Comparison of ENCODE assay signal across 8 cellular contexts in the genomic region with DNA sequence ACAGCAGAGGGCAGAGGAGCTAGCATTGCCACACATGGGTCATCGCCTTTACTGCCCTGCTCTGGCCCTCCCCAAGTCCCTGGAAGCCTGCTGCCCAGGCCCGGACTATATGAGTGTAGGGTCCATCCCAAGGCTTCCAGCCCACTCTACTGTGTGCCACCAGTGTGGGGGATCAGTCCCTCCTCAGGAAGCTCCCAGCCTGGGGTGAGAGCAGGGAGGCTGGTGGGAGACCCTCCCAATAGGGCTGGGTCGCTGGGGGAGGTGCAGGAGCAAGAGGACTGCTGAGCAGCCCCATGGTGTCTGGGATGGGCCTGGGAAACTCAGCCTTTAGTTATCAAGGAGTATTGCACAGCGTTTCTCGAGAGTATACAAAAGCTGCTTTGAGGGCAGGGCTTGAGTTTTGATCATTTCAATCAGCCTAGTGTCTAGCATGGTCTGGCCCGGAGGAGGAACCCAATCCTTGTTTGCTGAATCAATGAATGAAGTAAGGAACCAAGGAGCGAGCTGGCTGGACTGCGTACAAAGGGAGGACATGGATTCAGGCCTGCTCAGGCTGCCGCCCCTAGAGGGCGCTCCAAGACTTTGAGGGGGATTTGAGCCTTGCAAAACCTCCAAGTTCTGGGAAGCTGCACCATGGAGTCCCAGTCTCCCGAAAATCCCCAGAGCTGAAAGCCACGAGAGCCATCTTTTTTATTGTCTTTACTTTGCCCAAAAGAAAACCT.
DNase-seq lines count a peak whose midpoint lies in the region; ATAC-seq and TF ChIP-seq lines count a peak whose summit lies in the region.

No MANE protein-coding gene starts in this region.

- H3K4me1 ChIP-seq in DOHH2 (ENCODE audit: control insufficient read depth, low read length): peaks cover 6% of the 10 kb centered on the region

- H3K27me3 Mint-ChIP-seq in activated naive CD8-positive, alpha-beta T cell treated with anti-CD3 and anti-CD28 coated beads, Interleukin-2, amount 50 U/mL, for 24 hours: no peaks in the 10 kb centered on the region

- H3K9me3 Mint-ChIP-seq in activated naive CD8-positive, alpha-beta T cell treated with anti-CD3 and anti-CD28 coated beads, Interleukin-2, amount 50 U/mL, for 24 hours: no peaks in the 10 kb centered on the region

- H3K36me3 Mint-ChIP-seq in activated naive CD8-positive, alpha-beta T cell treated with anti-CD3 and anti-CD28 coated beads, Interleukin-2, amount 50 U/mL, for 24 hours (ENCODE audit: low read depth): no peaks in the 10 kb centered on the region

- no peak for ATAC-seq in activated naive CD8-positive, alpha-beta T cell treated with anti-CD3 and anti-CD28 coated beads, Interleukin-2, amount 50 U/mL, for 24 hours
- ATAC-seq in Right ventricle myocardium inferior (peak; percentile 62), HG02938 (IDR thresholded peaks at IDR 0.05; ENCODE audit: unreplicated experiment) (no peak), HG02981 (IDR thresholded peaks at IDR 0.05; ENCODE audit: unreplicated experiment) (no peak)

- H3K4me2 ChIP-seq in DOHH2 (ENCODE audit: low read length): no peak overlapping the region

- no peaks in the 10 kb centered on the region for H3K36me3 ChIP-seq in DOHH2 (ENCODE audit: control insufficient read depth, low read length)

- no peak overlapping the region for H3K27ac ChIP-seq in DOHH2 (ENCODE audit: low read depth, low read length)

- H3K79me2 ChIP-seq in DOHH2 (ENCODE audit: control insufficient read depth, low read length): no peaks in the 10 kb centered on the region

- no peak overlapping the region for H3K27ac Mint-ChIP-seq in activated naive CD8-positive, alpha-beta T cell treated with anti-CD3 and anti-CD28 coated beads, Interleukin-2, amount 50 U/mL, for 24 hours

- no peak overlapping the region for H3K4me3 Mint-ChIP-seq in activated naive CD8-positive, alpha-beta T cell treated with anti-CD3 and anti-CD28 coated beads, Interleukin-2, amount 50 U/mL, for 24 hours

- H3K27me3 ChIP-seq in DOHH2 (ENCODE audit: control insufficient read depth, low read length): no peaks in the 10 kb centered on the region

- H3K9me3 ChIP-seq in DOHH2 (ENCODE audit: control insufficient read depth, insufficient read depth, low read length): no peaks in the 10 kb centered on the region

- DNase-seq in RKO (ENCODE audit: low spot score) (peak; percentile 70), Right ventricle myocardium inferior (ENCODE audit: missing footprints) (peak; percentile 84), posterior cingulate gyrus (peak; percentile 70 to 97 (median 88))
- peak; percentile 69 for DNase-seq in activated naive CD8-positive, alpha-beta T cell treated with anti-CD3 and anti-CD28 coated beads, Interleukin-2, amount 50 U/mL, for 24 hours

- intact Hi-C loops in Right ventricle myocardium inferior (cut with DNase I): no loop called here
- intact Hi-C loops in posterior cingulate gyrus (cut with DNase I): loop anchor here (1.0 kb wide), 2 partner anchors 43 to 606 kb away; no protein-coding TSS in a partner anchor

- peaks cover 6% of the 10 kb centered on the region for H3K4me1 Mint-ChIP-seq in activated naive CD8-positive, alpha-beta T cell treated with anti-CD3 and anti-CD28 coated beads, Interleukin-2, amount 50 U/mL, for 24 hours

- no peaks in the 10 kb centered on the region for H4K20me1 ChIP-seq in DOHH2 (ENCODE audit: control insufficient read depth, insufficient read depth, low read depth, low read length)

- peak; percentile 91 for TF ChIP-seq CTCF in DOHH2 (IDR thresholded peaks at IDR 0.05; ENCODE audit: low read depth, low read length, poor library complexity, severe bottlenecking)
- TF ChIP-seq CTCF in LNCAP (IDR thresholded peaks at IDR 0.05): peak; percentile 91

- H3K9me2 ChIP-seq in DOHH2 (replicated peaks; ENCODE audit: control insufficient read depth, low read length): no peaks in the 10 kb centered on the region

- H3F3A ChIP-seq in DOHH2 (ENCODE audit: control insufficient read depth, insufficient read depth): no peaks in the 10 kb centered on the region

- no peak overlapping the region for H3K4me3 ChIP-seq in DOHH2 (ENCODE audit: low read length)
